Comparison of ENCODE assay signal across 1 cellular context in genomic region chr1:24412408-24412807, GRCh38.
TF ChIP-seq lines count a peak whose summit lies in the region.

No MANE protein-coding gene starts in this region.

TF ChIP-seq in A549, 52 proteins besides CTCF, POLR2A, EP300 and RAD21:
- TF ChIP-seq EHMT2 (IDR thresholded peaks at IDR 0.05; ENCODE audit: low read depth) (no peak), ESRRA (IDR thresholded peaks at IDR 0.05; ENCODE audit: borderline replicate concordance, low read length) (no peak), CBX2 (IDR thresholded peaks at IDR 0.05; ENCODE audit: borderline replicate concordance, low read depth) (no peak), ZC3H11A (IDR thresholded peaks at IDR 0.05) (no peak), ZSCAN20 (CRISPR knock-in tag; IDR thresholded peaks at IDR 0.05) (no peak), RARB (CRISPR knock-in tag; IDR thresholded peaks at IDR 0.05) (no peak), EHF (CRISPR knock-in tag; IDR thresholded peaks at IDR 0.05) (no peak), NPAS2 (CRISPR knock-in tag; IDR thresholded peaks at IDR 0.05; ENCODE audit: borderline replicate concordance) (no peak), SREBF2 (IDR thresholded peaks at IDR 0.05) (no peak), TP53 (CRISPR knock-in tag; IDR thresholded peaks at IDR 0.05) (no peak), JUNB (IDR thresholded peaks at IDR 0.05) (no peak), RNF2 (IDR thresholded peaks at IDR 0.05; ENCODE audit: borderline replicate concordance, low read depth) (no peak)
